ENCODE assay signal across 8 cellular contexts in the genomic region with DNA sequence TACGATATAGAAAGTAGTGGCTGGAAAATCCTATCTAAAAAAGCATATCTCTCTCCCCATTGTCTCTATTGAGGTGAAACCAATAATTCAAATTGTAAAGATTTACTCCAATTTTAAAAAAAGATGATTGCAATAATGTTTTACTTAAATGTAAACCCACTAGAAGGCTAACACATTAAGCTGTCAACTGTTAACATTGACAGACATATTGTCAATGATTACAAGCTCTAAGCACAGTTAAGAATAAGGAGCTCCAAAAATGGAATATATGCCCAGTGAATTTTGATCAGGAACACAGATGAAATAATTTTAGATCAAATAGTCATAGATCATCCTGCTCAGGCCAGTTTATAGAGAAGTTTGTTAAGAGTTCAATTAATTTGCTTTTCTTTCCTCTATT.
"Had no signal": no experiment of that assay in that cellular context is flagged by ENCODE, and none has a peak within 500 bp of the region (broad histone marks: within the 10 kb centered on the region; RNA-seq: fewer than 3 reads in every experiment).

No MANE protein-coding gene starts in this region.

- H3K9ac ChIP-seq: KMS-11 had no signal

- H3K27ac ChIP-seq: HL-60, KMS-11 had no signal

- DNase-seq: IMR-90, KBM-7, KG1 had no signal

- H3K4me2 ChIP-seq: KMS-11 had no signal

- FAIRE-seq: HepG2, HTR-8/SVneo, K562 had no signal

- ATAC-seq: HepG2, K562 had no signal

- H3K4me3 ChIP-seq: K562 had no signal
